14 cellular contexts compared by ENCODE assay signal in the genomic region with DNA sequence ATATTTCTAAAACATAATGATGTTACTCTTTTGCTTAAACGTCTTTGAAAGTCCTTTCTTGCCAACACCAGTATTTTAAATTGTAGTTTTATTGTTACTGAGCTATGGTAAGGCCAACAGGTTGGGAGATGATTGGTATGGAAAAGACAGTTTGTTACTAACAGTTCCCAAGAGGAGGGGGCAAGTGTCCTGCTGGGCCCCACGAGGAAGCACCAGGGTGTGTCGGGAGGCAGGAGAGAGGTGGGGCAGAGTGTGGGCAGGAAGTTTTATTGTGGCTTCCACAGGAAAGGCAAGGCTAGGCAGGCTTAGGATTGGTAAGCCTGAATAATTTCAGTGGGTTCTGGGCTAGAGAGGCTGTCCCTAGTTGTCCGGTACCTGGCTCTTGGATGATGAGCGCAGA.
DNase-seq lines count a peak whose midpoint lies in the region; ATAC-seq and TF ChIP-seq lines count a peak whose summit lies in the region.
"Had no signal": no experiment of that assay in that cellular context is flagged by ENCODE, and none has a peak within 500 bp of the region (broad histone marks: within the 10 kb centered on the region; RNA-seq: fewer than 3 reads in every experiment).

No MANE protein-coding gene starts in this region.

- peaks cover 0 to 52% of the 10 kb centered on the region in 2 donors for H3K4me1 ChIP-seq in right atrium auricular region

- no peaks in the 10 kb centered on the region for H3K36me3 Mint-ChIP-seq in type B pancreatic cell
- H3K36me3 Mint-ChIP-seq: immature natural killer cell had no signal

- no peak overlapping the region for H3K4me3 Mint-ChIP-seq in type B pancreatic cell
- H3K4me3 Mint-ChIP-seq: immature natural killer cell; T-helper 1 cell treated with Interleukin-12 subunit alpha and Interleukin-12 subunit beta and Interleukin-4 antibody, amounts not matched to agents 30 μg/mL and 1 μg/mL, for 36 hours had no signal

- ATAC-seq in Right ventricle myocardium superior (ENCODE audit: poor library complexity) (no peak), left colon (peak; percentile 84), HG02973 (IDR thresholded peaks at IDR 0.05; ENCODE audit: unreplicated experiment) (no peak)

- intact Hi-C loops in Right ventricle myocardium superior (cut with DNase I), result no loop called here
- intact Hi-C loops in left colon (cut with DNase I, micrococcal nuclease), result no loop called here

- no peaks in the 10 kb centered on the region for H3K27me3 ChIP-seq in right atrium auricular region
- no peaks in the 10 kb centered on the region for H3K27me3 ChIP-seq in WERI-Rb-1 (ENCODE audit: insufficient read depth, low read depth, severe bottlenecking)

- H3K9me3 Mint-ChIP-seq in type B pancreatic cell, result no peaks in the 10 kb centered on the region
- H3K9me3 Mint-ChIP-seq: immature natural killer cell; T-helper 1 cell treated with Interleukin-12 subunit alpha and Interleukin-12 subunit beta and Interleukin-4 antibody, amounts not matched to agents 30 μg/mL and 1 μg/mL, for 36 hours had no signal

- H3K36me3 ChIP-seq in right atrium auricular region (no peaks in the 10 kb centered on the region), WERI-Rb-1 (no peaks in the 10 kb centered on the region)

- peak overlapping the region; percentile 17 to 21 for H3K27ac ChIP-seq in right atrium auricular region
- peak overlapping the region; percentile 56; the same call in 1 of the 2 replicates for H3K27ac ChIP-seq in WERI-Rb-1

- peaks cover 3% of the 10 kb centered on the region for H3K27me3 Mint-ChIP-seq in type B pancreatic cell

- TF ChIP-seq CTCF in right atrium auricular region (IDR thresholded peaks at IDR 0.05), result no peak
- no peak for TF ChIP-seq CTCF in WERI-Rb-1 (IDR thresholded peaks at IDR 0.05; ENCODE audit: low read depth, low read length)
- no peak for TF ChIP-seq CTCF in type B pancreatic cell (conservative IDR thresholded peaks at IDR 0.05)

- peaks cover 34% of the 10 kb centered on the region for H3K4me1 Mint-ChIP-seq in type B pancreatic cell (ENCODE audit: unreplicated experiment)
- H3K4me1 Mint-ChIP-seq: immature natural killer cell had no signal

- no peaks in the 10 kb centered on the region for H3K9me3 ChIP-seq in right atrium auricular region
- no peaks in the 10 kb centered on the region for H3K9me3 ChIP-seq in WERI-Rb-1 (ENCODE audit: severe bottlenecking)

- DNase-seq in right atrium auricular region (ENCODE audit: low spot score), result no peak
- DNase-seq in Right ventricle myocardium superior, result no peak
- no peak for DNase-seq in WERI-Rb-1
- peak; percentile 22 to 47 for DNase-seq in left colon
- DNase-seq in type B pancreatic cell (ENCODE audit: extremely low spot score, unreplicated experiment), result no peak
- no peak for DNase-seq in GDM1 (lab: John Stamatoyannopoulos, UW)
- no peak for DNase-seq in T-helper 2 cell
- DNase-seq: ACHN; activated CD4-positive, alpha-beta T cell treated with anti-CD3 and anti-CD28 coated beads for 48 hours; activated T-cell treated with anti-CD3 and anti-CD28 coated beads for 4 hours; immature natural killer cell; NCI-H748 treated with DMSO at 0.1 percent for 48 hours had no signal

- H3K4me3 ChIP-seq in right atrium auricular region (no peak overlapping the region), WERI-Rb-1 (ENCODE audit: low read depth, low read length) (no peak overlapping the region)

- H3K27ac Mint-ChIP-seq in type B pancreatic cell, result peak overlapping the region; percentile 1
- H3K27ac Mint-ChIP-seq: immature natural killer cell; T-helper 1 cell treated with Interleukin-12 subunit alpha and Interleukin-12 subunit beta and Interleukin-4 antibody, amounts not matched to agents 30 μg/mL and 1 μg/mL, for 36 hours had no signal

Comparison
In these comparisons a context has a peak if more than half of its experiments do, and no peak if none do; other contexts are left out.
1. DNase-seq: peak in left colon (2 of 2); none in right atrium auricular region (single experiment), Right ventricle myocardium superior (single experiment), WERI-Rb-1 (single experiment), type B pancreatic cell (single experiment), GDM1 (single experiment) and T-helper 2 cell (0 of 5).